ENCODE assay signal across 13 cellular contexts in the genomic region with DNA sequence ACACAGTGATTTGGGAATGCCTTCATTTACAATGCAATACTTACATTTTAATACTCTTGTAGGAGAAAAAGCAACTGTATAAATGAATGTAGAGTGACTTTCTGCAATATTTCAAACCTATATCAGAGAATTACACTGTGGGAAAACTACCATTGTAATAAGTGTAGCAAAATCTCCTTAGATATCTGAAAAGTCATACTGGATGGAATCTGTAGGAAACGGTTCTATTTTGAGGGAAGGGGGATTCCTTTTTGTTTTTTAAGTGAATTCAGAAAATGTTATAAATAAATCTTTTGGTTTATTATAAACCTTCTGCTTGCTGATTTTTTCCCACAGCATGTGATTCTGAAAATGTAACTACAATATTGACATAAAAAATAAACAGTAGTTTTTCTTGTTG. TPM values are rescaled to one million over a fixed set of nuclear protein-coding genes. Genes with fewer than 3 reads are reported as not detected.
A peak's percentile ranks its signal among the peaks of the same experiment; 100 is the strongest.
DNase-seq lines count a peak whose midpoint lies in the region; ATAC-seq and TF ChIP-seq lines count a peak whose summit lies in the region.
"Had no signal": no experiment of that assay in that cellular context is flagged by ENCODE, and none has a peak within 500 bp of the region (broad histone marks: within the 10 kb centered on the region; RNA-seq: fewer than 3 reads in every experiment).

No MANE protein-coding gene starts in this region.

- H3K9ac ChIP-seq in BLaER1 treated with 17β-estradiol and CSF1 and Interleukin-3, amounts not matched to agents 10 nM and 100 nM = no peak overlapping the region
- H3K9ac ChIP-seq in adipocyte (ENCODE audit: low read length) = no peak overlapping the region
- no peak overlapping the region for H3K9ac ChIP-seq in smooth muscle cell (ENCODE audit: low read depth)

- no peaks in the 10 kb centered on the region for H3K4me1 Mint-ChIP-seq in endothelial cell (ENCODE audit: unreplicated experiment)
- no peaks in the 10 kb centered on the region for H3K4me1 Mint-ChIP-seq in activated CD4-positive, alpha-beta T cell treated with anti-CD3 and anti-CD28 coated beads, Interleukin-2, amount 10 ng/mL, durations not matched to agents 24 days and 14 days
- H3K4me1 Mint-ChIP-seq: B cell, CD14-positive monocyte, GM23338 had no signal

- H3K36me3 ChIP-seq in BLaER1 treated with 17β-estradiol and CSF1 and Interleukin-3, amounts not matched to agents 10 nM and 100 nM = peaks cover 92 to 100% (median 96%) of the 10 kb centered on the region in 11 experiments
- peaks cover 79% of the 10 kb centered on the region for H3K36me3 ChIP-seq in adipocyte (ENCODE audit: control insufficient read depth, insufficient read depth, low read length, severe bottlenecking)
- peaks cover 78% of the 10 kb centered on the region for H3K36me3 ChIP-seq in smooth muscle cell (ENCODE audit: low read depth)

- H3F3A ChIP-seq in smooth muscle cell (ENCODE audit: low read depth) = peaks cover 10% of the 10 kb centered on the region

- no peak for TF ChIP-seq CTCF in endothelial cell (IDR thresholded peaks at IDR 0.05; ENCODE audit: unreplicated experiment)
- TF ChIP-seq CTCF in smooth muscle cell (IDR thresholded peaks at IDR 0.05; ENCODE audit: borderline replicate concordance, insufficient read depth, poor library complexity, severe bottlenecking) = no peak

- H3K79me2 ChIP-seq in smooth muscle cell (ENCODE audit: low read depth) = no peaks in the 10 kb centered on the region

- peak overlapping the region in 9 of 10 experiments; percentile 12 to 50 (median 35); a peak in 12 of 20 replicates for H3K4me3 ChIP-seq in BLaER1 treated with 17β-estradiol and CSF1 and Interleukin-3, amounts not matched to agents 10 nM and 100 nM
- H3K4me3 ChIP-seq in adipocyte (ENCODE audit: low read length) (peak overlapping the region; percentile 75), smooth muscle cell (peak overlapping the region; percentile 17)
- H3K4me3 ChIP-seq: GM23338 had no signal

- no peak overlapping the region for H3K27ac ChIP-seq in BLaER1 treated with 17β-estradiol and CSF1 and Interleukin-3, amounts not matched to agents 10 nM and 100 nM
- H3K27ac ChIP-seq in smooth muscle cell (ENCODE audit: low read depth) = no peak overlapping the region

- no peak overlapping the region for H3K27ac Mint-ChIP-seq in endothelial cell (ENCODE audit: unreplicated experiment)
- no peak overlapping the region for H3K27ac Mint-ChIP-seq in activated CD4-positive, alpha-beta T cell treated with anti-CD3 and anti-CD28 coated beads, Interleukin-2, amount 10 ng/mL, durations not matched to agents 24 days and 14 days
- H3K27ac Mint-ChIP-seq: B cell, CD14-positive monocyte, GM23338 had no signal

- no peak overlapping the region for H2AFZ ChIP-seq in smooth muscle cell (ENCODE audit: low read depth)
- H2AFZ ChIP-seq: GM23338 had no signal

- H3K9me3 Mint-ChIP-seq in endothelial cell (ENCODE audit: unreplicated experiment) = peaks cover 58% of the 10 kb centered on the region
- H3K9me3 Mint-ChIP-seq in activated CD4-positive, alpha-beta T cell treated with anti-CD3 and anti-CD28 coated beads, Interleukin-2, amount 10 ng/mL, durations not matched to agents 24 days and 14 days = peaks cover 20% of the 10 kb centered on the region

- no peaks in the 10 kb centered on the region for H4K20me1 ChIP-seq in BLaER1 treated with 17β-estradiol and CSF1 and Interleukin-3, amounts not matched to agents 10 nM and 100 nM
- H4K20me1 ChIP-seq in smooth muscle cell (ENCODE audit: low read depth) = no peaks in the 10 kb centered on the region

- H3K9me3 ChIP-seq in BLaER1 treated with 17β-estradiol and CSF1 and Interleukin-3, amounts not matched to agents 10 nM and 100 nM (replicated peaks in 1 of 11) = peaks cover 100% of the 10 kb centered on the region in 11 experiments
- H3K9me3 ChIP-seq in adipocyte (ENCODE audit: control insufficient read depth, low read length) (peaks cover 100% of the 10 kb centered on the region), smooth muscle cell (replicated peaks; ENCODE audit: low read depth) (peaks cover 89% of the 10 kb centered on the region)

- no peak overlapping the region for H3K4me2 ChIP-seq in BLaER1 treated with 17β-estradiol and CSF1 and Interleukin-3, amounts not matched to agents 10 nM and 100 nM
- no peak overlapping the region for H3K4me2 ChIP-seq in smooth muscle cell
- H3K4me2 ChIP-seq: GM23338 had no signal

- H3K36me3 Mint-ChIP-seq in endothelial cell (ENCODE audit: low read depth, unreplicated experiment) = peaks cover 82% of the 10 kb centered on the region
- H3K36me3 Mint-ChIP-seq in activated CD4-positive, alpha-beta T cell treated with anti-CD3 and anti-CD28 coated beads, Interleukin-2, amount 10 ng/mL, durations not matched to agents 24 days and 14 days (ENCODE audit: low read depth) = peaks cover 70% of the 10 kb centered on the region

- H3K27me3 ChIP-seq in BLaER1 treated with 17β-estradiol and CSF1 and Interleukin-3, amounts not matched to agents 10 nM and 100 nM = peaks cover 0 to 5% (median 0%) of the 10 kb centered on the region in 11 experiments; a peak in 1 of 22 replicates
- H3K27me3 ChIP-seq in adipocyte (replicated peaks; ENCODE audit: control insufficient read depth, insufficient read depth, low read length) = no peaks in the 10 kb centered on the region
- no peaks in the 10 kb centered on the region for H3K27me3 ChIP-seq in smooth muscle cell (ENCODE audit: low read depth)

- intact Hi-C loops in activated CD4-positive, alpha-beta T cell treated with anti-CD3 and anti-CD28 coated beads, Interleukin-2, amount 10 ng/mL, durations not matched to agents 24 days and 14 days (cut with micrococcal nuclease) = no loop called here

- no peak for DNase-seq in adipocyte (ENCODE audit: low read depth)
- DNase-seq in endothelial cell (ENCODE audit: low spot score) = no peak
- no peak for DNase-seq in smooth muscle cell (lab: John Stamatoyannopoulos, UW; ENCODE audit: unreplicated experiment)
- DNase-seq in LoVo (ENCODE audit: low spot score) = no peak
- no peak for DNase-seq in activated CD4-positive, alpha-beta T cell treated with anti-CD3 and anti-CD28 coated beads, Interleukin-2, amount 10 ng/mL, durations not matched to agents 24 days and 14 days
- DNase-seq: DMS53, GF-D8, H7 had no signal

- H3K4me3 Mint-ChIP-seq in endothelial cell (ENCODE audit: unreplicated experiment) = peak overlapping the region; percentile 74
- H3K4me3 Mint-ChIP-seq in activated CD4-positive, alpha-beta T cell treated with anti-CD3 and anti-CD28 coated beads, Interleukin-2, amount 10 ng/mL, durations not matched to agents 24 days and 14 days = no peak overlapping the region
- H3K4me3 Mint-ChIP-seq: B cell, CD14-positive monocyte, GM23338 had no signal

- no peaks in the 10 kb centered on the region for H3K4me1 ChIP-seq in BLaER1 treated with 17β-estradiol and CSF1 and Interleukin-3, amounts not matched to agents 10 nM and 100 nM
- H3K4me1 ChIP-seq in adipocyte (ENCODE audit: control insufficient read depth, insufficient read depth, low read length) (no peaks in the 10 kb centered on the region), smooth muscle cell (ENCODE audit: low read depth) (no peaks in the 10 kb centered on the region)

- H3K27me3 Mint-ChIP-seq in endothelial cell (ENCODE audit: unreplicated experiment) = peaks cover 2% of the 10 kb centered on the region
- H3K27me3 Mint-ChIP-seq in activated CD4-positive, alpha-beta T cell treated with anti-CD3 and anti-CD28 coated beads, Interleukin-2, amount 10 ng/mL, durations not matched to agents 24 days and 14 days = no peaks in the 10 kb centered on the region
- H3K27me3 Mint-ChIP-seq: B cell had no signal

- ATAC-seq in GM19463 (IDR thresholded peaks at IDR 0.05; ENCODE audit: unreplicated experiment) = no peak
- ATAC-seq: GM23338 had no signal

- WGBS in smooth muscle cell (ENCODE audit: low lambda C conversion rate) = 100% methylated on average over 1 of the region's 1 CpG

RNA-seq across cellular contexts. Expression of gene ZNF891, which starts 23.0 kb away (rescaled TPM):
- 2.0 TPM for total RNA-seq in endothelial cell (ENCODE audit: unreplicated experiment)
- 0.90 and 1.2 TPM in 2 replicates for total RNA-seq in smooth muscle cell
- 0.25 and 0.30 TPM in 2 replicates for polyA plus RNA-seq in smooth muscle cell
- total RNA-seq in activated CD4-positive, alpha-beta T cell treated with anti-CD3 and anti-CD28 coated beads, Interleukin-2, amount 10 ng/mL, durations not matched to agents 24 days and 14 days = 2.2 and 2.4 TPM in 2 replicates

RNA-seq across cellular contexts. Expression of gene ZNF10, which starts 23.3 kb away (rescaled TPM):
- 12.2 TPM for total RNA-seq in endothelial cell (ENCODE audit: unreplicated experiment)
- 4.7 and 13.8 TPM in 2 replicates for total RNA-seq in smooth muscle cell
- 2.9 and 4.2 TPM in 2 replicates for polyA plus RNA-seq in smooth muscle cell
- 3.3 and 4.2 TPM in 2 replicates for total RNA-seq in activated CD4-positive, alpha-beta T cell treated with anti-CD3 and anti-CD28 coated beads, Interleukin-2, amount 10 ng/mL, durations not matched to agents 24 days and 14 days

RNA-seq across cellular contexts. Expression of gene ZNF140, which starts 26.4 kb away (rescaled TPM):
- 19.3 TPM for total RNA-seq in endothelial cell (ENCODE audit: unreplicated experiment)
- total RNA-seq in smooth muscle cell = 24.5 and 30.9 TPM in 2 replicates
- 13.8 and 20.9 TPM in 2 replicates for polyA plus RNA-seq in smooth muscle cell
- total RNA-seq in activated CD4-positive, alpha-beta T cell treated with anti-CD3 and anti-CD28 coated beads, Interleukin-2, amount 10 ng/mL, durations not matched to agents 24 days and 14 days = 12.7 and 14.5 TPM in 2 replicates

Comparison
In these comparisons a context has a peak if more than half of its experiments do, and no peak if none do; other contexts are left out.
1. H3K4me3 ChIP-seq: peak in every context shown above with its lines; median percentile 75 in adipocyte; 35 in BLaER1 treated with 17β-estradiol and CSF1 and Interleukin-3, amounts not matched to agents 10 nM and 100 nM; 17 in smooth muscle cell.